In genomic region chr7:24843821-24844449, GRCh38 we compare ENCODE assay signal across 21 cellular contexts.
A peak's percentile ranks its signal among the peaks of the same experiment; 100 is the strongest.
DNase-seq lines count a peak whose midpoint lies in the region; ATAC-seq, FAIRE-seq and TF ChIP-seq lines count a peak whose summit lies in the region.
"Had no signal": no experiment of that assay in that cellular context is flagged by ENCODE, and none has a peak within 500 bp of the region (broad histone marks: within the 10 kb centered on the region; RNA-seq: fewer than 3 reads in every experiment).

No MANE protein-coding gene starts in this region.

- H3K4me1 Mint-ChIP-seq in Calu3 (ENCODE audit: low read depth, unreplicated experiment), result peaks cover 42% of the 10 kb centered on the region

- peak; percentile 47 for FAIRE-seq in GM12878 (lab: Jason Lieb, UNC)
- FAIRE-seq: kidney had no signal

- H3K27me3 Mint-ChIP-seq in Calu3 (ENCODE audit: unreplicated experiment), result no peaks in the 10 kb centered on the region
- H3K27me3 Mint-ChIP-seq: stimulated activated naive B cell treated with anti-CD40 and anti-IgM and Interleukin-4, amounts not matched to agents 10 μg/mL and 1 μg/mL and 100 μg/mL, for 72 hours had no signal

- CTCF ChIA-PET in Calu3 (lab: Charles Lee) (interaction anchor here (1.2 to 2.9 kb wide), 5 partner anchors 11 to 38 kb away, joined by 3 to 21 read pairs (median 7); no protein-coding TSS in a partner anchor), GM12878 (lab: Yijun Ruan, JAX) (interaction anchor here (1.0 to 2.6 kb wide), 4 partner anchors 23 to 138 kb away, joined by 3 to 12 read pairs (median 4); no protein-coding TSS in a partner anchor)

- no peaks in the 10 kb centered on the region for H4K20me1 ChIP-seq in GM12878 (ENCODE audit: control insufficient read depth, insufficient read depth)

- BruUV-seq in Calu3 (replicated peaks; lab: Mats Ljungman, UMichigan) (no TSS peak), GM12878 (replicated peaks; lab: Mats Ljungman, UMichigan) (TSS peak; percentile 37)

- 88% methylated on average over 5 of the region's 5 CpGs for WGBS in GM12878 (ENCODE audit: insufficient coverage, insufficient replicate concordance, low lambda C conversion rate, missing lambda C conversion rate)
- 96% methylated on average over 5 of the region's 5 CpGs for WGBS in right cardiac atrium

- H3K9ac ChIP-seq in HUES6 (ENCODE audit: low read length), result no peak overlapping the region
- no peak overlapping the region for H3K9ac ChIP-seq in GM12878 (ENCODE audit: control insufficient read depth, insufficient read depth, low read length)

- ATAC-seq in GM12878, result peak; percentile 60
- ATAC-seq in HG02870 (IDR thresholded peaks at IDR 0.05; ENCODE audit: unreplicated experiment), result no peak
- ATAC-seq in right cardiac atrium, result no peak
- ATAC-seq: Right ventricle myocardium inferior; stimulated activated naive B cell treated with anti-CD40 and anti-IgM and Interleukin-4, amounts not matched to agents 10 μg/mL and 1 μg/mL and 100 μg/mL, for 72 hours had no signal

- TF ChIP-seq RAD21 in GM12878 (IDR thresholded peaks at IDR 0.05; ENCODE audit: insufficient read depth, low read depth, low read length), result no peak

- H3K36me3 Mint-ChIP-seq in Calu3 (ENCODE audit: insufficient read depth, unreplicated experiment), result peaks cover 41% of the 10 kb centered on the region

- 0 out of 2 replicates have a peak overlapping the region, but pooled peaks have one; percentile 3 for H3K27ac ChIP-seq in HUES6 (ENCODE audit: low read depth, low read length)
- H3K27ac ChIP-seq in GM12878 (ENCODE audit: control insufficient read depth, insufficient read depth), result peak overlapping the region; percentile 61
- H3K27ac ChIP-seq in right cardiac atrium (ENCODE audit: low read length), result no peak overlapping the region
- H3K27ac ChIP-seq: coronary artery, sigmoid colon had no signal

- no peak for TF ChIP-seq POLR2A in GM12878 (IDR thresholded peaks at IDR 0.05; ENCODE audit: low read depth, low read length)

- H3K4me1 ChIP-seq in BE2C, result peaks cover 30% of the 10 kb centered on the region
- H3K4me1 ChIP-seq in HUES6 (ENCODE audit: control insufficient read depth, insufficient read depth, low read length), result peaks cover 9% of the 10 kb centered on the region; the same call in 1 of the 2 replicates
- peaks cover 22% of the 10 kb centered on the region for H3K4me1 ChIP-seq in GM12878 (ENCODE audit: control insufficient read depth, insufficient read depth, low read length)
- H3K4me1 ChIP-seq in right cardiac atrium (ENCODE audit: control insufficient read depth, insufficient read depth, low read length), result no peaks in the 10 kb centered on the region
- H3K4me1 ChIP-seq: sigmoid colon had no signal

- intact Hi-C loops in Calu3 (cut with micrococcal nuclease; ENCODE audit: unreplicated experiment) (loop anchor here (2.0 kb wide), 1 partner anchor 23 kb away; no protein-coding TSS in a partner anchor), GM12878 (cut with micrococcal nuclease; ENCODE audit: unreplicated experiment) (loop anchor here (1.0 to 2.0 kb wide), 2 partner anchors 23 to 123 kb away; no protein-coding TSS in a partner anchor), posterior vena cava (cut with DNase I) (no loop called here), right cardiac atrium (cut with DNase I) (no loop called here)

- H3K36me3 ChIP-seq in BE2C (peaks cover 17% of the 10 kb centered on the region), HUES6 (ENCODE audit: control insufficient read depth, insufficient read depth, low read length) (no peaks in the 10 kb centered on the region), GM12878 (ENCODE audit: control insufficient read depth in 2 of 2, insufficient read depth in 2 of 2, low read length in 1 of 2) (peaks cover 0 to 3% of the 10 kb centered on the region in 2 experiments; a peak in 2 of 4 replicates)
- H3K36me3 ChIP-seq: sigmoid colon had no signal

- H3K79me2 ChIP-seq in GM12878 (ENCODE audit: control insufficient read depth, insufficient read depth, low read length), result no peaks in the 10 kb centered on the region

- peak overlapping the region; percentile 88 for H3K27ac Mint-ChIP-seq in Calu3 (ENCODE audit: unreplicated experiment)

- in situ Hi-C loops in GM12878 (cut with MboI), result no loop called here

- H3K4me3 Mint-ChIP-seq in Calu3 (ENCODE audit: low read depth, unreplicated experiment), result no peak overlapping the region

- H3K4me3 ChIP-seq in BE2C (ENCODE audit: low read depth, low read length), result peak overlapping the region; percentile 16; the same call in 1 of the 2 replicates
- no peak overlapping the region for H3K4me3 ChIP-seq in HUES6 (ENCODE audit: low read depth, low read length)
- H3K4me3 ChIP-seq in GM12878, result no peak overlapping the region
- no peak overlapping the region for H3K4me3 ChIP-seq in right cardiac atrium (ENCODE audit: low read length)
- H3K4me3 ChIP-seq: coronary artery, sigmoid colon had no signal

- H3K9me3 Mint-ChIP-seq in Calu3 (ENCODE audit: low read depth, unreplicated experiment), result no peaks in the 10 kb centered on the region
- H3K9me3 Mint-ChIP-seq: stimulated activated naive B cell treated with anti-CD40 and anti-IgM and Interleukin-4, amounts not matched to agents 10 μg/mL and 1 μg/mL and 100 μg/mL, for 72 hours had no signal

- DNase-seq in BE2C (peak; percentile 34), Calu3 (no peak), GM12878 (ENCODE audit: low read depth, low spot score) (no peak), cortex of kidney (lab: John Stamatoyannopoulos, UW) (no peak), posterior vena cava (ENCODE audit: low spot score) (no peak), right cardiac atrium (no peak)
- DNase-seq: activated CD4-positive, alpha-beta T cell treated with anti-CD3 and anti-CD28 coated beads, Interleukin-2, amount 50 U/mL, for 4 hours; activated T-cell treated with anti-CD3 and anti-CD28 coated beads, Interleukin-2, amount 50 U/mL, for 1 hour; HCEC 1CT; hypothalamus; IMR-90; kidney; MM.1S; NCI-H2029 treated with DMSO at 0.1 percent for 48 hours; NCI-H526; sigmoid colon; stimulated activated naive B cell treated with anti-CD40 and anti-IgM and Interleukin-4, amounts not matched to agents 10 μg/mL and 1 μg/mL and 100 μg/mL, for 72 hours had no signal

- TF ChIP-seq EP300 in GM12878 (IDR thresholded peaks at IDR 0.05; ENCODE audit: borderline replicate concordance in 1 of 2, control insufficient read depth in 1 of 2, low read depth in 2 of 2, low read length in 2 of 2), result no peak

- SMC1A ChIA-PET in GM12878 (lab: Charles Lee; ENCODE audit: uncharacterized antibody, unreplicated experiment), result interaction anchor here (0.7 to 4.3 kb wide), 11 partner anchors 11 to 134 kb away, joined by 3 to 20 read pairs (median 6); partner anchors contain the start of gene OSBPL3

- H3K4me2 ChIP-seq in GM12878 (ENCODE audit: control insufficient read depth, insufficient read depth), result no peak overlapping the region

- RAD21 ChIA-PET in GM12878 (lab: Charles Lee; ENCODE audit: unreplicated experiment), result interaction anchor here (0.9 to 3.2 kb wide), 6 partner anchors 23 to 138 kb away, joined by 3 to 24 read pairs (median 4); no protein-coding TSS in a partner anchor

- POLR2A ChIA-PET in GM12878 (lab: Charles Lee), result interaction anchor here (0.6 to 1.4 kb wide), 3 partner anchors 23 to 209 kb away, joined by 3 to 5 read pairs (median 3); no protein-coding TSS in a partner anchor

- H3K27me3 ChIP-seq in BE2C (no peaks in the 10 kb centered on the region), HUES6 (ENCODE audit: control insufficient read depth, insufficient read depth, low read length) (no peaks in the 10 kb centered on the region), GM12878 (replicated peaks in 1 of 2; ENCODE audit: control insufficient read depth in 2 of 2, insufficient read depth in 2 of 2, low read length in 1 of 2) (no peaks in the 10 kb centered on the region), right cardiac atrium (ENCODE audit: control insufficient read depth, insufficient read depth) (no peaks in the 10 kb centered on the region)
- H3K27me3 ChIP-seq: sigmoid colon had no signal

- TF ChIP-seq CTCF in BE2C (IDR thresholded peaks at IDR 0.05; ENCODE audit: low read depth, low read length) (no peak), Calu3 (IDR thresholded peaks at IDR 0.05; ENCODE audit: unreplicated experiment) (no peak), GM12878 (IDR thresholded peaks at IDR 0.05 in 2 of 3, conservative IDR thresholded peaks at IDR 0.05 in 1 of 3; ENCODE audit: control insufficient read depth in 2 of 3, extremely low read depth in 1 of 3, insufficient read depth in 1 of 3, low read depth in 3 of 3, low read length in 3 of 3) (no peak)

- no peaks in the 10 kb centered on the region for H3K9me3 ChIP-seq in BE2C
- H3K9me3 ChIP-seq in HUES6 (ENCODE audit: control insufficient read depth, insufficient read depth, low read depth, low read length), result no peaks in the 10 kb centered on the region
- H3K9me3 ChIP-seq in GM12878 (replicated peaks; ENCODE audit: control insufficient read depth, insufficient read depth, low read length), result no peaks in the 10 kb centered on the region
- no peaks in the 10 kb centered on the region for H3K9me3 ChIP-seq in right cardiac atrium (ENCODE audit: control insufficient read depth, low read length)
- H3K9me3 ChIP-seq: sigmoid colon had no signal

- no peak overlapping the region for H2AFZ ChIP-seq in GM12878 (ENCODE audit: control insufficient read depth, low read depth, low read length)

TF ChIP-seq in GM12878, 131 proteins besides CTCF, POLR2A, EP300 and RAD21 (continues in another document):
- TF ChIP-seq E2F8 (IDR thresholded peaks at IDR 0.05; ENCODE audit: low read depth, partially characterized antibody) (no peak), STAT1 (conservative IDR thresholded peaks at IDR 0.05) (no peak)

Comparison
In these comparisons a context has a peak if more than half of its experiments do, and no peak if none do; other contexts are left out.
1. intact Hi-C loops: an anchor here in Calu3 (2.0 kb wide) and GM12878 (1.0 to 2.0 kb wide); none called in posterior vena cava and right cardiac atrium.